Comparison of ENCODE assay signal across 8 cellular contexts in the genomic region with DNA sequence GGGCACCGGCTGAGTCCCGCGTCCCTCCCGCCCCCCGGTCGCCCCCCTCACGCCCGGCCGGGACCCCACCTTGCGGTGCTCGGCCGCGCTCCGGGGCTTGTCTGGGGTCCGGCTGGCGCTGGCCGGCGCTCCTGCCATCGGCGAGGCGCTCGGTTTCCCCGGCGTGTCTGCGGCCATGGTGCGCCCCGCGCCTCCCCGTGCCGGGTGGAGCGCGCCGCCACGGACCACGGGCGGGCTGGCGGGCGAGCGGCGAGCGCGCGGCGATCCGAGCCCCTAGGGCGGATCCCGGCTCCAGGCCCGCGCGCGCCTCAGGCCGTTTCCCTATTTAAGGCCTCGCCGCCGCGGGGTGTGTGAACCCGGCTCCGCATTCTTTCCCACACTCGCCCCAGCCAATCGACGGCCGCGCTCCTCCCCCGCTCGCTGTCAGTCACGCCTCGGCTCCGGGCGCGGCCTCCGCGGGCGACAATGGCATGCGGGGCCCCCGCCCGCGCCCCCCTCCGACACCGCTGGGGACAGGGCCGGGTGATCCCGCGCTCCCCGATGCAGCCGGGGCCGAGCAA. TPM values are rescaled to one million over a fixed set of nuclear protein-coding genes. Genes with fewer than 3 reads are reported as not detected.
DNase-seq lines count a peak whose midpoint lies in the region; FAIRE-seq and TF ChIP-seq lines count a peak whose summit lies in the region.

A gene with protein sequence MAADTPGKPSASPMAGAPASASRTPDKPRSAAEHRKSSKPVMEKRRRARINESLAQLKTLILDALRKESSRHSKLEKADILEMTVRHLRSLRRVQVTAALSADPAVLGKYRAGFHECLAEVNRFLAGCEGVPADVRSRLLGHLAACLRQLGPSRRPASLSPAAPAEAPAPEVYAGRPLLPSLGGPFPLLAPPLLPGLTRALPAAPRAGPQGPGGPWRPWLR (minus strand): TSS at position 301 of the 560 bp plus-strand sequence. CDS start 124 bp downstream, at position 177.

- peaks cover 3% of the 10 kb centered on the region for H3K27me3 ChIP-seq in GM06990 (replicated peaks; ENCODE audit: control insufficient read depth, insufficient read depth, low read length)

- H3K9me3 Mint-ChIP-seq in IgD-negative memory B cell (peaks cover 0 to 2% (median 0%) of the 10 kb centered on the region in 3 donors), brain (peaks cover 0 to 6% (median 2%) of the 10 kb centered on the region in 5 experiments)

- H3K4me3 ChIP-seq in GM06990 (replicated peaks; ENCODE audit: low read depth, low read length), result peak within 1 kb of the TSS; percentile 51

- TF ChIP-seq CTCF in GM06990 (IDR thresholded peaks at IDR 0.05; ENCODE audit: insufficient read depth, low read length, poor library complexity, severe bottlenecking), result no peak
- TF ChIP-seq CTCF in brain (conservative IDR thresholded peaks at IDR 0.05), result no peak
- TF ChIP-seq CTCF in D721Med (IDR thresholded peaks at IDR 0.05; ENCODE audit: insufficient read depth, missing control alignments), result no peak

- H3K27ac Mint-ChIP-seq in IgD-negative memory B cell (peak within 1 kb of the TSS; percentile 86 to 94 (median 88)), brain (peak within 1 kb of the TSS; percentile 84 to 100 (median 98))

- no peaks in the 10 kb centered on the region; the same call in 1 of the 2 replicates for H3K36me3 ChIP-seq in GM06990 (ENCODE audit: control insufficient read depth, insufficient read depth, low read length)

- peak within 1 kb of the TSS; percentile 74 to 87 (median 82) for H3K4me3 Mint-ChIP-seq in IgD-negative memory B cell
- H3K4me3 Mint-ChIP-seq in brain, result peak within 1 kb of the TSS; percentile 90 to 99 (median 94)

- H3K36me3 Mint-ChIP-seq in IgD-negative memory B cell, result no peaks in the 10 kb centered on the region
- H3K36me3 Mint-ChIP-seq in brain, result no peaks in the 10 kb centered on the region

- FAIRE-seq in D721Med (lab: Jason Lieb, UNC), result no peak

- DNase-seq in GM06990 (ENCODE audit: extremely low read depth, insufficient read length) (no peak), T-helper 1 cell (peak in 3 of 5 donors; percentile 41 to 54 (median 50)), hypothalamus (lab: John Stamatoyannopoulos, UW) (peak in 45 of 51 donors; percentile 26 to 87 (median 74)), pulmonary artery endothelial cell (ENCODE audit: low read depth, low spot score) (peak; percentile 71), D721Med (ENCODE audit: insufficient read length, low spot score) (no peak), SHP77 (lab: John Stamatoyannopoulos, UW) (no peak)

- peaks cover 41% of the 10 kb centered on the region for H3K27me3 Mint-ChIP-seq in IgD-negative memory B cell
- H3K27me3 Mint-ChIP-seq in brain, result peaks cover 6% of the 10 kb centered on the region

- H3K4me1 Mint-ChIP-seq in IgD-negative memory B cell, result peaks cover 0 to 7% (median 5%) of the 10 kb centered on the region in 3 donors
- peaks cover 26% of the 10 kb centered on the region for H3K4me1 Mint-ChIP-seq in brain

RNA-seq across cellular contexts. Expression of the gene that starts here (rescaled TPM):
- polyA plus RNA-seq in IgD-negative memory B cell, result not detected
- polyA plus RNA-seq in brain (ENCODE audit: insufficient read depth, low read depth, low replicate concordance), result 4.9 TPM
- total RNA-seq in pulmonary artery endothelial cell, result 9.1 and 17.8 TPM in 2 replicates

Comparison
In these comparisons a context has a peak if more than half of its experiments do, and no peak if none do; other contexts are left out.
1. DNase-seq: peak in T-helper 1 cell (3 of 5), hypothalamus (45 of 51) and pulmonary artery endothelial cell (single experiment); none in GM06990 (single experiment), D721Med (single experiment) and SHP77 (0 of 2).